ENCODE assay signal across 1 cellular context in the genomic region with DNA sequence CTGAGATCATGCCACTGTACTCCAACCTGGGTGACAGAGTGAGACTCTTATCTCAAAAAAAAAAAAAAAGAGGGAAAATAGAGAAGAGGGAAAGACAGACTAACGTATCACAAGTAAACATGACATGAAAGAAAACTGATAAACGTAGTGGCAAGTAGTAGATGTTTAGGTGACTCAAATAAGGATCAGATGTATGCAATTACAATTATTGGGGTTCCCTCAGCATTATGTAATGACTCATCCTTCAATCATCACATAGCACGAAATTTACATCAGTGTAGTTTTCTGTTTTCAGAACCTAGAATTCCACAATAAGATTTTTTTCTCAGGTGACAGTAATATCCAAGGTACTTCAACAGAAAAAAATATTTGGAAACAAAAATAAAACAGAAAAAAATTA.
TF ChIP-seq lines count a peak whose summit lies in the region.

No MANE protein-coding gene starts in this region.

TF ChIP-seq in GM12878, 131 proteins besides CTCF, POLR2A, EP300 and RAD21:
- TF ChIP-seq JUNB (IDR thresholded peaks at IDR 0.05) (peak; percentile 26; the same call in 1 of the 2 replicates), HDAC6 (IDR thresholded peaks at IDR 0.05; ENCODE audit: unreplicated experiment) (no peak)
